Comparison of ENCODE assay signal across 17 cellular contexts in genomic region chr3:149832086-149832485, GRCh38.
DNase-seq lines count a peak whose midpoint lies in the region; ATAC-seq and TF ChIP-seq lines count a peak whose summit lies in the region.
"Had no signal": no experiment of that assay in that cellular context is flagged by ENCODE, and none has a peak within 500 bp of the region (broad histone marks: within the 10 kb centered on the region; RNA-seq: fewer than 3 reads in every experiment).

No MANE protein-coding gene starts in this region.

- ATAC-seq in GM21825 (IDR thresholded peaks at IDR 0.05; ENCODE audit: unreplicated experiment) (no peak), GM21717 (IDR thresholded peaks at IDR 0.05; ENCODE audit: unreplicated experiment) (no peak)
- ATAC-seq: Right ventricle myocardium inferior had no signal

- TF ChIP-seq CTCF in choroid plexus epithelial cell (conservative IDR thresholded peaks at IDR 0.05; ENCODE audit: low read depth, low read length), result no peak

- DNase-seq in GM04503 (ENCODE audit: low read depth) (peak; percentile 37), choroid plexus epithelial cell (ENCODE audit: low read depth) (peak; percentile 36), iris pigment epithelial cell (ENCODE audit: low read depth) (peak; percentile 39), RKO (ENCODE audit: low spot score) (no peak), globus pallidus (ENCODE audit: low spot score) (no peak)
- DNase-seq: ACHN; CD4-positive, alpha-beta memory T cell; DMS153; EL; KG1; MV-4-11; NCI-H1694 treated with DMSO at 0.1 percent for 48 hours; Peyer's patch had no signal

- H3K4me3 ChIP-seq in choroid plexus epithelial cell (ENCODE audit: low read depth, low read length), result no peak overlapping the region
- H3K4me3 ChIP-seq: BLaER1, Peyer's patch had no signal

Comparison
In these comparisons a context has a peak if more than half of its experiments do, and no peak if none do; other contexts are left out.
1. DNase-seq: peak in GM04503 (single experiment), choroid plexus epithelial cell (single experiment) and iris pigment epithelial cell (single experiment); none in RKO (single experiment) and globus pallidus (single experiment).